Comparison of ENCODE assay signal across 15 cellular contexts in genomic region chr17:306536-307294, GRCh38.
"Had no signal": no experiment of that assay in that cellular context is flagged by ENCODE, and none has a peak within 500 bp of the region (broad histone marks: within the 10 kb centered on the region; RNA-seq: fewer than 3 reads in every experiment).

No MANE protein-coding gene starts in this region.

- H3K9me3 ChIP-seq: ascending aorta, esophagus muscularis mucosa, mucosa of descending colon had no signal

- H3K9me3 Mint-ChIP-seq: activated naive CD8-positive, alpha-beta T cell treated with anti-CD3 and anti-CD28 coated beads, Interleukin-2, amount 50 U/mL, for 24 hours; activated T-helper 17 cell treated with anti-CD3 and anti-CD28 coated beads, Interleukin-2, amount 50 U/mL, for 72 hours; stimulated activated effector memory CD8-positive, alpha-beta T cell treated with anti-CD3 and anti-CD28 coated beads, Interleukin-12 subunit alpha, Interleukin-12 subunit beta, amount 100 ng/mL, for 72 hours had no signal

- H3K36me3 ChIP-seq: ascending aorta, esophagus muscularis mucosa had no signal

- ATAC-seq: activated CD4-positive, CD25-positive, alpha-beta regulatory T cell treated with anti-CD3 and anti-CD28 coated beads, Interleukin-2, amount 50 U/mL, for 24 hours; activated naive CD8-positive, alpha-beta T cell treated with anti-CD3 and anti-CD28 coated beads, Interleukin-2, amount 50 U/mL, for 24 hours; activated T-helper 17 cell treated with anti-CD3 and anti-CD28 coated beads, Interleukin-2, amount 50 U/mL, for 72 hours; mucosa of descending colon; naive thymus-derived CD4-positive, alpha-beta T cell; stimulated activated effector memory CD8-positive, alpha-beta T cell treated with anti-CD3 and anti-CD28 coated beads, Interleukin-12 subunit alpha, Interleukin-12 subunit beta, amount 100 ng/mL, for 72 hours had no signal

- H3K4me1 Mint-ChIP-seq: activated naive CD8-positive, alpha-beta T cell treated with anti-CD3 and anti-CD28 coated beads, Interleukin-2, amount 50 U/mL, for 24 hours; activated T-helper 17 cell treated with anti-CD3 and anti-CD28 coated beads, Interleukin-2, amount 50 U/mL, for 72 hours had no signal

- DNase-seq: activated CD4-positive, alpha-beta T cell treated with anti-CD3 and anti-CD28 coated beads, Interleukin-2, amount 50 U/mL, for 4 hours; activated naive CD4-positive, alpha-beta T cell treated with Interleukin-2 at 50 U/mL for 16 hours; activated naive CD8-positive, alpha-beta T cell treated with anti-CD3 and anti-CD28 coated beads, Interleukin-2, amount 50 U/mL, for 24 hours; activated T-cell treated with anti-CD3 and anti-CD28 coated beads for 4 hours; naive thymus-derived CD4-positive, alpha-beta T cell; stimulated activated CD4-positive, alpha-beta T cell treated with anti-CD3 and anti-CD28 coated beads, Interleukin-12 subunit alpha, Interleukin-12 subunit beta, amount 100 ng/mL, for 4 hours; stimulated activated CD4-positive, alpha-beta T cell treated with anti-CD3 and anti-CD28 coated beads, Interleukin-2, amount 100 ng/mL, for 24 hours had no signal

- H3K4me3 ChIP-seq: ascending aorta, esophagus muscularis mucosa, mucosa of descending colon, SK-N-MC had no signal

- H3K27me3 ChIP-seq: ascending aorta had no signal

- H3K27me3 Mint-ChIP-seq: activated naive CD8-positive, alpha-beta T cell treated with anti-CD3 and anti-CD28 coated beads, Interleukin-2, amount 50 U/mL, for 24 hours had no signal

- H3K4me1 ChIP-seq: ascending aorta had no signal

- H3K27ac ChIP-seq: ascending aorta, SK-N-MC had no signal

- H3K4me3 Mint-ChIP-seq: activated naive CD8-positive, alpha-beta T cell treated with anti-CD3 and anti-CD28 coated beads, Interleukin-2, amount 50 U/mL, for 24 hours; activated T-helper 17 cell treated with anti-CD3 and anti-CD28 coated beads, Interleukin-2, amount 50 U/mL, for 72 hours; naive thymus-derived CD4-positive, alpha-beta T cell; stimulated activated effector memory CD8-positive, alpha-beta T cell treated with anti-CD3 and anti-CD28 coated beads, Interleukin-12 subunit alpha, Interleukin-12 subunit beta, amount 100 ng/mL, for 72 hours had no signal

- H3K27ac Mint-ChIP-seq: activated naive CD8-positive, alpha-beta T cell treated with anti-CD3 and anti-CD28 coated beads, Interleukin-2, amount 50 U/mL, for 24 hours; activated T-helper 17 cell treated with anti-CD3 and anti-CD28 coated beads, Interleukin-2, amount 50 U/mL, for 72 hours; stimulated activated effector memory CD8-positive, alpha-beta T cell treated with anti-CD3 and anti-CD28 coated beads, Interleukin-12 subunit alpha, Interleukin-12 subunit beta, amount 100 ng/mL, for 72 hours had no signal

- H3K36me3 Mint-ChIP-seq: stimulated activated effector memory CD8-positive, alpha-beta T cell treated with anti-CD3 and anti-CD28 coated beads, Interleukin-12 subunit alpha, Interleukin-12 subunit beta, amount 100 ng/mL, for 72 hours had no signal

- FAIRE-seq: bronchial epithelial cell had no signal
